Comparison of ENCODE assay signal across 16 cellular contexts in genomic region chr11:967995-968751, GRCh38. TPM values are rescaled to one million over a fixed set of nuclear protein-coding genes. Genes with fewer than 3 reads are reported as not detected.
DNase-seq lines count a peak whose midpoint lies in the region; TF ChIP-seq lines count a peak whose summit lies in the region.
"Had no signal": no experiment of that assay in that cellular context is flagged by ENCODE, and none has a peak within 500 bp of the region (broad histone marks: within the 10 kb centered on the region; RNA-seq: fewer than 3 reads in every experiment).

No MANE protein-coding gene starts in this region.

- no peaks in the 10 kb centered on the region for H3K9me3 ChIP-seq in BLaER1 treated with 17β-estradiol and CSF1 and Interleukin-3, amounts not matched to agents 10 nM and 100 nM (replicated peaks in 1 of 11)
- no peaks in the 10 kb centered on the region; the same call in 1 of the 2 replicates for H3K9me3 ChIP-seq in NT2/D1 (ENCODE audit: insufficient read depth, low read length)
- H3K9me3 ChIP-seq in osteoblast (ENCODE audit: low read depth, low read length) = no peaks in the 10 kb centered on the region

- H3K27ac ChIP-seq in BLaER1 treated with 17β-estradiol and CSF1 and Interleukin-3, amounts not matched to agents 10 nM and 100 nM = peak overlapping the region in 8 of 11 experiments; percentile 29 to 65 (median 40); a peak in 14 of 22 replicates
- H3K27ac ChIP-seq in osteoblast (ENCODE audit: low read depth, low read length) (no peak overlapping the region), brain microvascular endothelial cell (no peak overlapping the region)
- H3K27ac ChIP-seq: A549 had no signal

- H3K9ac ChIP-seq in BLaER1 treated with 17β-estradiol and CSF1 and Interleukin-3, amounts not matched to agents 10 nM and 100 nM = peak overlapping the region in 9 of 11 experiments; percentile 10 to 69 (median 39); a peak in 16 of 22 replicates
- H3K9ac ChIP-seq in NT2/D1 (ENCODE audit: insufficient read length, low read depth) = peak overlapping the region; percentile 42

- TF ChIP-seq CTCF in osteoblast (IDR thresholded peaks at IDR 0.05; ENCODE audit: extremely low read depth, low read depth, low read length) = no peak
- no peak for TF ChIP-seq CTCF in brain microvascular endothelial cell (IDR thresholded peaks at IDR 0.05; ENCODE audit: low read depth, low read length, missing control alignments)
- no peak for TF ChIP-seq CTCF in GM13976 (IDR thresholded peaks at IDR 0.05; ENCODE audit: borderline replicate concordance, control extremely low read depth, extremely low read depth, insufficient read depth, missing control alignments)

- peaks cover 25 to 74% (median 34%) of the 10 kb centered on the region in 11 experiments for H3K36me3 ChIP-seq in BLaER1 treated with 17β-estradiol and CSF1 and Interleukin-3, amounts not matched to agents 10 nM and 100 nM
- H3K36me3 ChIP-seq in NT2/D1 (ENCODE audit: insufficient read depth, insufficient read length, low read length) = peaks cover 79% of the 10 kb centered on the region
- H3K36me3 ChIP-seq in osteoblast (ENCODE audit: insufficient read depth, low read length) = peaks cover 27% of the 10 kb centered on the region
- peaks cover 18% of the 10 kb centered on the region for H3K36me3 ChIP-seq in brain microvascular endothelial cell (replicated peaks)

- in situ Hi-C loops in brain microvascular endothelial cell (cut with HindIII; ENCODE audit: low pct_ligation_motif_present, low sequenced_read_pairs) (no loop called here), GM13976 (cut with MboI; ENCODE audit: low sequenced_read_pairs, unreplicated experiment) (no loop called here)

- H3K4me3 ChIP-seq in BLaER1 treated with 17β-estradiol and CSF1 and Interleukin-3, amounts not matched to agents 10 nM and 100 nM = peak overlapping the region in 5 of 10 experiments; percentile 3 to 43 (median 21); a peak in 5 of 20 replicates
- H3K4me3 ChIP-seq in NT2/D1 (ENCODE audit: insufficient read length, low read depth) (no peak overlapping the region), osteoblast (ENCODE audit: insufficient read depth, low read length) (no peak overlapping the region), brain microvascular endothelial cell (ENCODE audit: low read depth, low read length) (no peak overlapping the region)
- H3K4me3 ChIP-seq: A549, K562 had no signal

- peaks cover 74 to 81% (median 78%) of the 10 kb centered on the region in 10 experiments for H3K4me1 ChIP-seq in BLaER1 treated with 17β-estradiol and CSF1 and Interleukin-3, amounts not matched to agents 10 nM and 100 nM
- H3K4me1 ChIP-seq in NT2/D1 (ENCODE audit: insufficient read depth, insufficient read length) (peaks cover 7% of the 10 kb centered on the region), osteoblast (ENCODE audit: insufficient read depth, low read length) (peaks cover 3% of the 10 kb centered on the region)

- no peak overlapping the region for H2AFZ ChIP-seq in osteoblast (ENCODE audit: low read length)

- peaks cover 30% of the 10 kb centered on the region for H3K79me2 ChIP-seq in osteoblast (ENCODE audit: insufficient read depth, low read length)

- DNase-seq in NT2/D1 (ENCODE audit: low read depth, low spot score) (no peak), iPS-NIHi11 (ENCODE audit: low spot score) (peak; percentile 11), osteoblast (ENCODE audit: insufficient read length, low spot score, missing footprints) (peak; percentile 39), brain microvascular endothelial cell (no peak), NOMO-1 treated with DMSO at 0.1 percent for 48 hours (lab: John Stamatoyannopoulos, UW; ENCODE audit: unreplicated experiment) (no peak), GM13976 (ENCODE audit: low spot score) (no peak)
- DNase-seq in activated T-cell treated with anti-CD3 and anti-CD28 coated beads, Interleukin-2, amount 50 U/mL, for 1 hour = no peak
- DNase-seq: Calu3; CD8-positive, alpha-beta T cell; HCEC 1CT; NCI-H1105; NCI-H510A treated with DMSO at 0.1 percent for 48 hours; NCI-H774 had no signal

- H3K27me3 ChIP-seq in BLaER1 treated with 17β-estradiol and CSF1 and Interleukin-3, amounts not matched to agents 10 nM and 100 nM = no peaks in the 10 kb centered on the region
- H3K27me3 ChIP-seq in NT2/D1 (ENCODE audit: insufficient read depth, insufficient read length) (no peaks in the 10 kb centered on the region), osteoblast (ENCODE audit: insufficient read depth, low read length) (no peaks in the 10 kb centered on the region), brain microvascular endothelial cell (replicated peaks) (no peaks in the 10 kb centered on the region)

- H4K20me1 ChIP-seq in BLaER1 treated with 17β-estradiol and CSF1 and Interleukin-3, amounts not matched to agents 10 nM and 100 nM = peaks cover 61 to 98% (median 84%) of the 10 kb centered on the region in 11 experiments
- H4K20me1 ChIP-seq in osteoblast (ENCODE audit: insufficient read depth, low read length) = peaks cover 51% of the 10 kb centered on the region

- peak overlapping the region; percentile 79 to 96 (median 89) for H3K4me2 ChIP-seq in BLaER1 treated with 17β-estradiol and CSF1 and Interleukin-3, amounts not matched to agents 10 nM and 100 nM
- no peak overlapping the region for H3K4me2 ChIP-seq in osteoblast (ENCODE audit: insufficient read depth, low read length)
- H3K4me2 ChIP-seq: A549 had no signal

RNA-seq across cellular contexts. Expression of gene AP2A2, which starts 42.5 kb away (rescaled TPM):
- 48.0 and 50.7 TPM in 2 replicates for total RNA-seq in osteoblast

RNA-seq across cellular contexts. Expression of gene CHID1, which starts 57.6 kb away (rescaled TPM):
- total RNA-seq in osteoblast = 43.9 and 48.9 TPM in 2 replicates

Comparison
In these comparisons a context has a peak if more than half of its experiments do, and no peak if none do; other contexts are left out.
1. H3K27ac ChIP-seq: peak in BLaER1 treated with 17β-estradiol and CSF1 and Interleukin-3, amounts not matched to agents 10 nM and 100 nM (8 of 11); none in osteoblast (single experiment) and brain microvascular endothelial cell (single experiment).
2. DNase-seq: peak in iPS-NIHi11 (single experiment) and osteoblast (single experiment); none in NT2/D1 (single experiment), brain microvascular endothelial cell (single experiment), activated T-cell treated with anti-CD3 and anti-CD28 coated beads, Interleukin-2, amount 50 U/mL, for 1 hour (single experiment), NOMO-1 treated with DMSO at 0.1 percent for 48 hours (single experiment) and GM13976 (single experiment).